In the genomic region with DNA sequence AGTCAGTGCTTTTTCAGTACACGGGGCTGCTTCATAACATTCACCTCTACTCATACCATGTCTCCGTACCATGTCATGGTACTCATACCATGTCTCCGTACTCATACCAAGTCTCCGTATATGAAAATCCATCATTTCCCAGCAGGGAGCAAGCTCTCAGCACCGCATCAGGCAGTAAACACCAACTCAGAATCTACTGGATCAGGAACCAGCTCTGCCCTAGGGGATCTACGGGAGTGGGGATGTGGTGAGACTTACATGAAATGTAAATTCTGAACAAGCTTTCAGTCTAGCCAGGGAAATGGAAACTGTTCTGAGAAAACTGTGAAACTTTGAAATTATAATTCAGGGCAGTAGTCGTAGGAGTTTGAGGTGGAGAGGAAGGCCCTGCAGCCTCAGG, we compare ENCODE assay signal across 28 cellular contexts. TPM values are rescaled to one million over a fixed set of nuclear protein-coding genes. Genes with fewer than 3 reads are reported as not detected.
"Had no signal": no experiment of that assay in that cellular context is flagged by ENCODE, and none has a peak within 500 bp of the region (broad histone marks: within the 10 kb centered on the region; RNA-seq: fewer than 3 reads in every experiment).

No MANE protein-coding gene starts in this region.

- H3K4me1 ChIP-seq: prostate gland had no signal

- ATAC-seq: activated CD4-positive, alpha-beta T cell treated with anti-CD3 and anti-CD28 coated beads for 36 hours; stimulated activated naive B cell treated with anti-CD40 and anti-IgM and Interleukin-4, amounts not matched to agents 10 μg/mL and 1 μg/mL and 100 μg/mL, for 72 hours had no signal

- H3K4me1 Mint-ChIP-seq: immature natural killer cell; naive B cell; stimulated activated naive B cell treated with anti-CD40 and anti-IgM and Interleukin-4, amounts not matched to agents 10 μg/mL and 1 μg/mL and 100 μg/mL, for 72 hours had no signal

- H3K4me3 ChIP-seq: mucosa of descending colon, ovary, prostate gland, sigmoid colon, tibial nerve had no signal

- H3K9me3 ChIP-seq: mucosa of descending colon, neutrophil, ovary, prostate gland, sigmoid colon, tibial nerve had no signal

- H3K4me3 Mint-ChIP-seq: activated CD4-positive, alpha-beta T cell treated with anti-CD3 and anti-CD28 coated beads for 36 hours; immature natural killer cell; stimulated activated naive B cell treated with anti-CD40 and anti-IgM and Interleukin-4, amounts not matched to agents 10 μg/mL and 1 μg/mL and 100 μg/mL, for 72 hours had no signal

- H3K27me3 ChIP-seq: brain microvascular endothelial cell, neutrophil, ovary, sigmoid colon, tibial nerve had no signal

- H3K36me3 Mint-ChIP-seq: immature natural killer cell; naive B cell; stimulated activated naive B cell treated with anti-CD40 and anti-IgM and Interleukin-4, amounts not matched to agents 10 μg/mL and 1 μg/mL and 100 μg/mL, for 72 hours had no signal

- H3K27ac ChIP-seq: brain microvascular endothelial cell, neutrophil, prostate gland, sigmoid colon had no signal

- H3K36me3 ChIP-seq: brain microvascular endothelial cell, neutrophil, ovary, prostate gland, sigmoid colon, tibial nerve had no signal

- DNase-seq: activated CD4-positive, alpha-beta T cell treated with anti-CD3 and anti-CD28 coated beads for 36 hours; activated CD4-positive, CD25-positive, alpha-beta regulatory T cell; activated effector memory CD4-positive, alpha-beta T cell treated with Interleukin-2 at 50 U/mL for 16 hours; activated naive CD4-positive, alpha-beta T cell treated with anti-CD3 and anti-CD28 coated beads, Interleukin-2, amount 50 U/mL, for 16 hours; activated T-cell treated with anti-CD3 and anti-CD28 coated beads for 4 hours; amniotic stem cell; brain microvascular endothelial cell; caudate nucleus; head of caudate nucleus; hypothalamus; immature natural killer cell; kidney; naive B cell; ovary; sigmoid colon; stimulated activated CD4-positive, alpha-beta T cell treated with anti-CD3 and anti-CD28 coated beads, Interleukin-15, amount 100 ng/mL, for 24 hours; stimulated activated CD4-positive, alpha-beta T cell treated with anti-CD3 and anti-CD28 coated beads, Interleukin-2, amount 100 ng/mL, for 24 hours; stimulated activated naive B cell treated with anti-CD40 and anti-IgM and Interleukin-4, amounts not matched to agents 10 μg/mL and 1 μg/mL and 100 μg/mL, for 72 hours had no signal

- H3K27ac Mint-ChIP-seq: activated CD4-positive, alpha-beta T cell treated with anti-CD3 and anti-CD28 coated beads for 36 hours; immature natural killer cell; stimulated activated naive B cell treated with anti-CD40 and anti-IgM and Interleukin-4, amounts not matched to agents 10 μg/mL and 1 μg/mL and 100 μg/mL, for 72 hours had no signal

- H3K27me3 Mint-ChIP-seq: stimulated activated naive B cell treated with anti-CD40 and anti-IgM and Interleukin-4, amounts not matched to agents 10 μg/mL and 1 μg/mL and 100 μg/mL, for 72 hours had no signal

RNA-seq across cellular contexts. Expression of gene ACTBL2, which starts 27.1 kb away (rescaled TPM):
- total RNA-seq: activated CD4-positive, alpha-beta T cell treated with anti-CD3 and anti-CD28 coated beads for 36 hours; endothelial cell of umbilical vein; fibroblast of lung; left colon; mucosa of descending colon; prostate gland; sigmoid colon; T-helper 1 cell treated with Interleukin-12 subunit alpha and Interleukin-12 subunit beta and Interleukin-4 antibody, amounts not matched to agents 30 ng/mL and 1 ng/mL, for 36 hours; temporal lobe; tibial nerve had no signal
- polyA plus RNA-seq: esophagus, immature natural killer cell, ovary, sigmoid colon had no signal
